ENCODE assay signal across 1 cellular context in the genomic region with DNA sequence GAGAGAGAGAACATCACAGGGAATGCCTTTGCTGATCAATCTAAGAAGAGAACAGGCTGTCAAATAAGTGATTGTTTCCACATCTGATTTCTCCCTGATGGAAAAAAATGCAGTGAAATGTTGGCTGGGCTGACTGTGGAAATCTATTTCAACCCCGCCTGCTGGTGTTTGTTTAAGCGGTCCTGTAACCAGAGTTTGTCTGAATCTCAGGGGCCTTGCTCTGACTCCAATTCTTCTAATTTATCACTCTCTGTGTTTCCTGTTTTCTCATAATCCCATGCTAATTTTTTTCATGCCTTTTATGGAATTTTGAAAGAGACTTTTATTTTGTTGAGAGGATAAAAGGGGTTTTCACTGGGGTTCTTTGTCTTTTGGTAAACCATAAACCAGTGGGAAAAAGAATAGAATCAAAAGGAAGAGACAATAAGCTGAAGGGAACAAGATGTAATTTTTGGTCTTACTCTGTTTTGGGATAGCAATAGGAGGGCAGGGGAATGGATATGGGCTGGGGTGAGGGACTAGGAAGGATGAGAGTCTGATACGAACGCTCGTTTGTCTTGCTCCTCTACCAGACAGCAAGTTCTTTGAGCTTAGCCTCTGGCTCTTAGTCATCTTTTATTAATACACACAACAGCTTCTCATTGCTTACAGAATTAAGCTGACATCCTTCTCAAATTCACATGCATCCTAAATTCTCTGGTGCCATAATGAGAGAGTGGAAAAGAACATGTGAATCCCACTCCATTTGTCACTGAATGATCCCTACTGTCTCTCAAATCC.
TF ChIP-seq lines count a peak whose summit lies in the region.

No MANE protein-coding gene starts in this region.

TF ChIP-seq in SK-N-SH, 30 proteins besides CTCF, POLR2A, EP300 and RAD21 (continued from another document):
- TF ChIP-seq, protein P1, sequence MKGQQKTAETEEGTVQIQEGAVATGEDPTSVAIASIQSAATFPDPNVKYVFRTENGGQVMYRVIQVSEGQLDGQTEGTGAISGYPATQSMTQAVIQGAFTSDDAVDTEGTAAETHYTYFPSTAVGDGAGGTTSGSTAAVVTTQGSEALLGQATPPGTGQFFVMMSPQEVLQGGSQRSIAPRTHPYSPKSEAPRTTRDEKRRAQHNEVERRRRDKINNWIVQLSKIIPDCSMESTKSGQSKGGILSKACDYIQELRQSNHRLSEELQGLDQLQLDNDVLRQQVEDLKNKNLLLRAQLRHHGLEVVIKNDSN (IDR thresholded peaks at IDR 0.05; ENCODE audit: borderline replicate concordance, low read depth), result no peak
- TF ChIP-seq RXRA (IDR thresholded peaks at IDR 0.05; ENCODE audit: borderline replicate concordance, low read depth) (no peak), CHD2 (IDR thresholded peaks at IDR 0.05; ENCODE audit: low read length, partially characterized antibody) (no peak), SIN3A (IDR thresholded peaks at IDR 0.05; ENCODE audit: borderline replicate concordance, low read depth, low read length) (no peak), FOSL2 (IDR thresholded peaks at IDR 0.05; ENCODE audit: borderline replicate concordance, low read depth) (no peak), SMC3 (IDR thresholded peaks at IDR 0.05; ENCODE audit: low read depth, low read length) (no peak), NFIC (IDR thresholded peaks at IDR 0.05; ENCODE audit: borderline replicate concordance) (no peak), MEF2A (IDR thresholded peaks at IDR 0.05; ENCODE audit: borderline replicate concordance, low read depth) (no peak), GATA2 (CRISPR knock-in tag; IDR thresholded peaks at IDR 0.05) (no peak), RCOR1 (IDR thresholded peaks at IDR 0.05; ENCODE audit: low read length) (no peak), YY1 (IDR thresholded peaks at IDR 0.05; ENCODE audit: low read depth) (no peak), NRF1 (IDR thresholded peaks at IDR 0.05; ENCODE audit: low read depth, low read length) (no peak), MXI1 (IDR thresholded peaks at IDR 0.05; ENCODE audit: low read depth, low read length) (no peak)
- TF ChIP-seq, protein P2, sequence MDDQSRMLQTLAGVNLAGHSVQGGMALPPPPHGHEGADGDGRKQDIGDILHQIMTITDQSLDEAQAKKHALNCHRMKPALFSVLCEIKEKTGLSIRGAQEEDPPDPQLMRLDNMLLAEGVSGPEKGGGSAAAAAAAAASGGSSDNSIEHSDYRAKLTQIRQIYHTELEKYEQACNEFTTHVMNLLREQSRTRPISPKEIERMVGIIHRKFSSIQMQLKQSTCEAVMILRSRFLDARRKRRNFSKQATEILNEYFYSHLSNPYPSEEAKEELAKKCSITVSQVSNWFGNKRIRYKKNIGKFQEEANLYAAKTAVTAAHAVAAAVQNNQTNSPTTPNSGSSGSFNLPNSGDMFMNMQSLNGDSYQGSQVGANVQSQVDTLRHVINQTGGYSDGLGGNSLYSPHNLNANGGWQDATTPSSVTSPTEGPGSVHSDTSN (IDR thresholded peaks at IDR 0.05), result no peak
- TF ChIP-seq, protein P3, sequence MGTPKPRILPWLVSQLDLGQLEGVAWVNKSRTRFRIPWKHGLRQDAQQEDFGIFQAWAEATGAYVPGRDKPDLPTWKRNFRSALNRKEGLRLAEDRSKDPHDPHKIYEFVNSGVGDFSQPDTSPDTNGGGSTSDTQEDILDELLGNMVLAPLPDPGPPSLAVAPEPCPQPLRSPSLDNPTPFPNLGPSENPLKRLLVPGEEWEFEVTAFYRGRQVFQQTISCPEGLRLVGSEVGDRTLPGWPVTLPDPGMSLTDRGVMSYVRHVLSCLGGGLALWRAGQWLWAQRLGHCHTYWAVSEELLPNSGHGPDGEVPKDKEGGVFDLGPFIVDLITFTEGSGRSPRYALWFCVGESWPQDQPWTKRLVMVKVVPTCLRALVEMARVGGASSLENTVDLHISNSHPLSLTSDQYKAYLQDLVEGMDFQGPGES (IDR thresholded peaks at IDR 0.05; ENCODE audit: low read depth, low read length), result no peak
- TF ChIP-seq, protein P4, sequence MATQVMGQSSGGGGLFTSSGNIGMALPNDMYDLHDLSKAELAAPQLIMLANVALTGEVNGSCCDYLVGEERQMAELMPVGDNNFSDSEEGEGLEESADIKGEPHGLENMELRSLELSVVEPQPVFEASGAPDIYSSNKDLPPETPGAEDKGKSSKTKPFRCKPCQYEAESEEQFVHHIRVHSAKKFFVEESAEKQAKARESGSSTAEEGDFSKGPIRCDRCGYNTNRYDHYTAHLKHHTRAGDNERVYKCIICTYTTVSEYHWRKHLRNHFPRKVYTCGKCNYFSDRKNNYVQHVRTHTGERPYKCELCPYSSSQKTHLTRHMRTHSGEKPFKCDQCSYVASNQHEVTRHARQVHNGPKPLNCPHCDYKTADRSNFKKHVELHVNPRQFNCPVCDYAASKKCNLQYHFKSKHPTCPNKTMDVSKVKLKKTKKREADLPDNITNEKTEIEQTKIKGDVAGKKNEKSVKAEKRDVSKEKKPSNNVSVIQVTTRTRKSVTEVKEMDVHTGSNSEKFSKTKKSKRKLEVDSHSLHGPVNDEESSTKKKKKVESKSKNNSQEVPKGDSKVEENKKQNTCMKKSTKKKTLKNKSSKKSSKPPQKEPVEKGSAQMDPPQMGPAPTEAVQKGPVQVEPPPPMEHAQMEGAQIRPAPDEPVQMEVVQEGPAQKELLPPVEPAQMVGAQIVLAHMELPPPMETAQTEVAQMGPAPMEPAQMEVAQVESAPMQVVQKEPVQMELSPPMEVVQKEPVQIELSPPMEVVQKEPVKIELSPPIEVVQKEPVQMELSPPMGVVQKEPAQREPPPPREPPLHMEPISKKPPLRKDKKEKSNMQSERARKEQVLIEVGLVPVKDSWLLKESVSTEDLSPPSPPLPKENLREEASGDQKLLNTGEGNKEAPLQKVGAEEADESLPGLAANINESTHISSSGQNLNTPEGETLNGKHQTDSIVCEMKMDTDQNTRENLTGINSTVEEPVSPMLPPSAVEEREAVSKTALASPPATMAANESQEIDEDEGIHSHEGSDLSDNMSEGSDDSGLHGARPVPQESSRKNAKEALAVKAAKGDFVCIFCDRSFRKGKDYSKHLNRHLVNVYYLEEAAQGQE (IDR thresholded peaks at IDR 0.05; ENCODE audit: low read depth, low read length), result no peak
